Comparison of ENCODE assay signal across 8 cellular contexts in genomic region chr2:42170619-42171395, GRCh38. TPM values are rescaled to one million over a fixed set of nuclear protein-coding genes. Genes with fewer than 3 reads are reported as not detected.
A peak's percentile ranks its signal among the peaks of the same experiment; 100 is the strongest.
DNase-seq lines count a peak whose midpoint lies in the region; ATAC-seq, FAIRE-seq and TF ChIP-seq lines count a peak whose summit lies in the region.

No MANE protein-coding gene starts in this region.

- H3K4me2 ChIP-seq in BLaER1 treated with 17β-estradiol and CSF1 and Interleukin-3, amounts not matched to agents 10 nM and 100 nM, result peak overlapping the region; percentile 83 to 96 (median 92)

- TF ChIP-seq CTCF in NB4 (IDR thresholded peaks at IDR 0.05; ENCODE audit: low read depth, low read length), result no peak
- no peak for TF ChIP-seq CTCF in epithelial cell of proximal tubule (conservative IDR thresholded peaks at IDR 0.05; ENCODE audit: low read depth, low read length)
- TF ChIP-seq CTCF in pancreas (IDR thresholded peaks at IDR 0.05), result no peak

- no peaks in the 10 kb centered on the region for H3K27me3 ChIP-seq in BLaER1 treated with 17β-estradiol and CSF1 and Interleukin-3, amounts not matched to agents 10 nM and 100 nM
- H3K27me3 ChIP-seq in pancreas, result no peaks in the 10 kb centered on the region

- H3K27ac ChIP-seq in BLaER1 treated with 17β-estradiol and CSF1 and Interleukin-3, amounts not matched to agents 10 nM and 100 nM, result peak overlapping the region in 6 of 11 experiments; percentile 86 to 96 (median 94); a peak in 10 of 22 replicates
- H3K27ac ChIP-seq in pancreas, result peak overlapping the region in 3 of 4 donors; percentile 90 to 95 (median 91)

- 23 to 27% methylated on average over 9 of the region's 9 CpGs for WGBS in pancreas, 2 donors

- H3K9me3 ChIP-seq in BLaER1 treated with 17β-estradiol and CSF1 and Interleukin-3, amounts not matched to agents 10 nM and 100 nM (replicated peaks in 1 of 11), result peaks cover 0 to 5% (median 0%) of the 10 kb centered on the region in 11 experiments; a peak in 5 of 22 replicates
- no peaks in the 10 kb centered on the region for H3K9me3 ChIP-seq in pancreas

- no peak for TF ChIP-seq POLR2A in NB4 (IDR thresholded peaks at IDR 0.05; ENCODE audit: extremely low read depth, insufficient read length)

- no peak for DNase-seq in NB4 (ENCODE audit: low read depth)
- DNase-seq in epithelial cell of proximal tubule (ENCODE audit: low read depth), result no peak
- no peak for DNase-seq in pancreas
- no peak for DNase-seq in effector CD4-positive, alpha-beta T cell
- DNase-seq in hippocampal formation (lab: John Stamatoyannopoulos, UW), result no peak
- no peak for DNase-seq in NCI-H1694 treated with DMSO at 0.1 percent for 48 hours (lab: John Stamatoyannopoulos, UW)
- no peak for DNase-seq in MV-4-11 (lab: John Stamatoyannopoulos, UW)

- no peaks in the 10 kb centered on the region for H3K36me3 ChIP-seq in BLaER1 treated with 17β-estradiol and CSF1 and Interleukin-3, amounts not matched to agents 10 nM and 100 nM
- no peaks in the 10 kb centered on the region for H3K36me3 ChIP-seq in pancreas

- peaks cover 20 to 35% (median 25%) of the 10 kb centered on the region in 10 experiments for H3K4me1 ChIP-seq in BLaER1 treated with 17β-estradiol and CSF1 and Interleukin-3, amounts not matched to agents 10 nM and 100 nM
- H3K4me1 ChIP-seq in pancreas, result peaks cover 10 to 21% (median 10%) of the 10 kb centered on the region in 3 donors

- intact Hi-C loops in pancreas (cut with DNase I), result no loop called here

- no peak for FAIRE-seq in pancreas (lab: Jason Lieb, UNC)

- H3K9ac ChIP-seq in BLaER1 treated with 17β-estradiol and CSF1 and Interleukin-3, amounts not matched to agents 10 nM and 100 nM, result peak overlapping the region; percentile 89 to 96 (median 93)

- peak in 2 of 4 donors; percentile 1 to 3 for ATAC-seq in pancreas

- peak overlapping the region; percentile 81 to 96 (median 91) for H3K4me3 ChIP-seq in BLaER1 treated with 17β-estradiol and CSF1 and Interleukin-3, amounts not matched to agents 10 nM and 100 nM
- H3K4me3 ChIP-seq in NB4 (ENCODE audit: low read depth, low read length), result peak overlapping the region; percentile 78
- H3K4me3 ChIP-seq in epithelial cell of proximal tubule (ENCODE audit: low read depth, low read length), result peak overlapping the region; percentile 73
- peak overlapping the region; percentile 72 to 92 (median 79) for H3K4me3 ChIP-seq in pancreas

- peaks cover 9 to 59% (median 25%) of the 10 kb centered on the region in 11 experiments; a peak in 18 of 22 replicates for H4K20me1 ChIP-seq in BLaER1 treated with 17β-estradiol and CSF1 and Interleukin-3, amounts not matched to agents 10 nM and 100 nM

RNA-seq across cellular contexts. Expression of gene EML4, which starts 1.7 kb away (rescaled TPM):
- 31.3 and 33.7 TPM in 2 replicates for total RNA-seq in epithelial cell of proximal tubule
- total RNA-seq in pancreas, result 10 to 100 TPM; 29.9 to 44.0 (median 36.0) TPM
- polyA plus RNA-seq in pancreas, result 10 to 100 TPM; 12.5 to 21.3 TPM
